Comparison of ENCODE assay signal across 27 cellular contexts in genomic region chr6:84638286-84638685, GRCh38.
"Had no signal": no experiment of that assay in that cellular context is flagged by ENCODE, and none has a peak within 500 bp of the region (broad histone marks: within the 10 kb centered on the region; RNA-seq: fewer than 3 reads in every experiment).

No MANE protein-coding gene starts in this region.

- H2AFZ ChIP-seq: PC-9 had no signal

- DNase-seq: activated CD4-positive, alpha-beta T cell treated with anti-CD3 and anti-CD28 coated beads, Interleukin-2, amount 10 ng/mL, durations not matched to agents 24 days and 14 days; activated CD4-positive, alpha-beta T cell treated with anti-CD3 and anti-CD28 coated beads, Interleukin-2, amount 50 U/mL, for 48 hours; activated CD8-positive, alpha-beta memory T cell treated with anti-CD3 and anti-CD28 coated beads, Interleukin-2, amount 50 U/mL, for 4 hours; activated gamma-delta T cell treated with Interleukin-2 at 50 U/mL for 16 hours; activated naive CD4-positive, alpha-beta T cell treated with anti-CD3 and anti-CD28 coated beads for 36 hours; activated naive CD8-positive, alpha-beta T cell treated with anti-CD3 and anti-CD28 coated beads, Interleukin-2, amount 50 U/mL, for 24 hours; activated T-cell treated with anti-CD3 and anti-CD28 coated beads for 4 hours; activated T-cell treated with anti-CD3 and anti-CD28 coated beads, Interleukin-2, amount 50 U/mL, for 4 hours; aorta; brain microvascular endothelial cell; central memory CD4-positive, alpha-beta T cell; NCI-H1105; NCI-H1417 treated with DMSO at 0.1 percent for 48 hours; NCI-H187 treated with DMSO at 0.1 percent for 48 hours; NCI-H2081; NCI-H2171 treated with DMSO at 0.1 percent for 48 hours; NCI-H2227 treated with DMSO at 0.1 percent for 48 hours; NCI-H446; NCI-H510A treated with DMSO at 0.1 percent for 48 hours; NCI-H69; NK-92 treated with Interleukin-12 subunit alpha and Interleukin-12 subunit beta, amount 100 ng/mL, for 24 hours; PC-9; SIG-M5; T1000 had no signal

- H3K27ac ChIP-seq: brain microvascular endothelial cell, KMS-11, PC-9, RWPE1 had no signal

- H3K9ac ChIP-seq: KMS-11 had no signal

- H3K36me3 ChIP-seq: brain microvascular endothelial cell had no signal

- H3K4me3 ChIP-seq: PC-9 had no signal

- H3K4me2 ChIP-seq: KMS-11, PC-9 had no signal

- H3K27me3 ChIP-seq: brain microvascular endothelial cell had no signal

- ATAC-seq: activated naive CD8-positive, alpha-beta T cell treated with anti-CD3 and anti-CD28 coated beads, Interleukin-2, amount 50 U/mL, for 24 hours; activated T-cell treated with anti-CD3 and anti-CD28 coated beads, Interleukin-2, amount 50 U/mL, for 4 hours; Right ventricle myocardium inferior had no signal
